ENCODE assay signal across 23 cellular contexts in the genomic region with DNA sequence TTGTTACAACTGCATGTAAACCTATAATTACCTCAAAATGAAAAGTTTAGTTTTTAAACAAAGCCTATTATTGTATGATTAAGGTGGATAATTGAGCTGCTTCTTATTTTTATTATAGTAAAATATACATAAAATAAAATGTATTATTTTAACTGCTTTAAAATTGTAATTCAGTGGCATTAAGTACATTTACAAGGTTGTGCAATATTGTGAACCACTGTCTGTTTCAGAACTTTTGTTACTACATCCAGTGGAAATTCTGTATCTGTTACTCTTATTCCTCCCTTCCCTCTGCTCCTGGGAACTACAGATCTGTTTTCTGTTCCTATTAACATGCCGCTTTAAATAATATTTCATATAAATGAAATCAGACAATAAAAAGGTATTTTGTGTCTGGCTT.
"Had no signal": no experiment of that assay in that cellular context is flagged by ENCODE, and none has a peak within 500 bp of the region (broad histone marks: within the 10 kb centered on the region; RNA-seq: fewer than 3 reads in every experiment).

No MANE protein-coding gene starts in this region.

- H3K4me3 ChIP-seq: MG63, SJSA1, SK-N-MC had no signal

- H3K4me1 ChIP-seq: SJSA1 had no signal

- H3K27ac ChIP-seq: HL-60, SJSA1, SK-N-MC had no signal

- H3K36me3 ChIP-seq: MG63, SJSA1 had no signal

- DNase-seq: Karpas-422, KG1, MG63, NCI-H1092, NCI-H1105 treated with DMSO at 0.1 percent for 48 hours, NCI-H1417 treated with DMSO at 0.1 percent for 48 hours, NCI-H146, NCI-H187, NCI-H2029, NCI-H2081 treated with DMSO at 0.1 percent for 48 hours, NCI-H2171, NCI-H226, NCI-H446, NCI-H510A, NCI-H524 treated with DMSO at 0.1 percent for 48 hours, NCI-H69, NCI-H774, Right ventricle myocardium superior, RPMI8226, SIG-M5 had no signal

- H3K9me3 ChIP-seq: MG63, SJSA1 had no signal

- H3K27me3 ChIP-seq: MG63, SJSA1 had no signal
